Comparison of ENCODE assay signal across 9 cellular contexts in the genomic region with DNA sequence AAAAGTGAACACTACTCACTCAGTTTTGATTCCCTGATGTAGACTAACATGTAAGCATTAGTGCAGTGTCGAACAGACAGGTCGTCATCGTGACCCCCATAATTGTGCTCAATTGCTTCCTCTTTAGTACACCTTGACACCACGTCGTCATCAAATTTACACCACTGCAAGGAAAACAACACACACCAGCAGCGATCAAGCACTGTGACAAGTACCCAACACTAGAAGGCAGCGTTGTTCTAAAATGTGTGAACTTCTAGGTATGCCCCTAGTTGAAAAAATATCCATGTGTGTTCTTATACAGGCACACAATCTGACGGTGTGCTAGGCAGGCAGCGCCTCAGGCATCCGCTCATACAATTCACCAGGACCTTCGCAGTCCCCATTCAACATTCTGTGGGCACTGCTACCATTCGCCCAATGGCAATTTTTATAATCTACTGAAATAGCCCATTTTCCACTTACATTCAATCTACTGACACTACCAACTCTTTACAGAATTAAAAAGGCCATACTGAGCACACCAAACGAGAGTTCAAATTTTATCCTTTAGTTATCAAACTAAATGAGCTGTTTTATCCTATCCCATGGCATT. TPM values are rescaled to one million over a fixed set of nuclear protein-coding genes. Genes with fewer than 3 reads are reported as not detected.
DNase-seq lines count a peak whose midpoint lies in the region; ATAC-seq and TF ChIP-seq lines count a peak whose summit lies in the region.
"Had no signal": no experiment of that assay in that cellular context is flagged by ENCODE, and none has a peak within 500 bp of the region (broad histone marks: within the 10 kb centered on the region; RNA-seq: fewer than 3 reads in every experiment).

No MANE protein-coding gene starts in this region.

- 80 to 86% methylated on average over 13 of the region's 13 CpGs for WGBS in thyroid gland, 2 donors

- no peaks in the 10 kb centered on the region for H3K4me1 ChIP-seq in thyroid gland

- ATAC-seq in esophagus mucosa (peak; percentile 43), HG03442 (IDR thresholded peaks at IDR 0.05; ENCODE audit: unreplicated experiment) (no peak)

- peak; percentile 62 for TF ChIP-seq CTCF in AG10803 (conservative IDR thresholded peaks at IDR 0.05; ENCODE audit: low read length)
- peak; percentile 46 for TF ChIP-seq CTCF in GM13976 (IDR thresholded peaks at IDR 0.05; ENCODE audit: borderline replicate concordance, control extremely low read depth, extremely low read depth, insufficient read depth, missing control alignments)
- TF ChIP-seq CTCF in thyroid gland (IDR thresholded peaks at IDR 0.05) = no peak

- no peak for TF ChIP-seq POLR2A in thyroid gland (IDR thresholded peaks at IDR 0.05)

- DNase-seq in AG10803 (ENCODE audit: low read depth) (peak; percentile 42), GM13976 (ENCODE audit: low spot score) (no peak), NCI-H82 treated with DMSO at 0.1 percent for 48 hours (lab: John Stamatoyannopoulos, UW; ENCODE audit: unreplicated experiment) (peak; percentile 5), NCI-H128 (lab: John Stamatoyannopoulos, UW; ENCODE audit: unreplicated experiment) (no peak), thyroid gland (no peak), anterior cingulate cortex (lab: John Stamatoyannopoulos, UW) (no peak)

- peaks cover 67 to 82% of the 10 kb centered on the region in 2 donors for H3K36me3 ChIP-seq in thyroid gland

- H3K9me3 ChIP-seq in thyroid gland = no peaks in the 10 kb centered on the region

- in situ Hi-C loops in GM13976 (cut with MboI; ENCODE audit: low sequenced_read_pairs, unreplicated experiment) = no loop called here

- H3K4me3 ChIP-seq in AG10803 (ENCODE audit: low read length) (no peak overlapping the region), thyroid gland (replicated peaks in 1 of 3) (no peak overlapping the region)

- H3K27me3 ChIP-seq in thyroid gland = no peaks in the 10 kb centered on the region

- intact Hi-C loops in thyroid gland (cut with DNase I) = no loop called here

- H3K27ac ChIP-seq in thyroid gland = no peak overlapping the region

RNA-seq across cellular contexts. Expression of a gene that starts 23.1 kb away (rescaled TPM):
- not detected for total RNA-seq in esophagus mucosa
- total RNA-seq in thyroid gland = not detected
- total RNA-seq: urinary bladder had no signal

RNA-seq across cellular contexts. Expression of a gene that starts 36.5 kb away (rescaled TPM):
- total RNA-seq in esophagus mucosa (161 TPM), thyroid gland (10 to 100 TPM; 43.4 to 67.5 (median 61.1) TPM)

RNA-seq across cellular contexts. Expression of a gene that starts 58.4 kb away (rescaled TPM):
- total RNA-seq in esophagus mucosa (87.3 TPM), thyroid gland (10 to 100 TPM; 57.9 to 93.6 (median 85.5) TPM)

Comparison
In these comparisons a context has a peak if more than half of its experiments do, and no peak if none do; other contexts are left out.
1. DNase-seq: peak in AG10803 (single experiment) and NCI-H82 treated with DMSO at 0.1 percent for 48 hours (single experiment); none in GM13976 (single experiment), NCI-H128 (single experiment), thyroid gland (0 of 2) and anterior cingulate cortex (0 of 58).
2. CTCF ChIP-seq: peak in AG10803 (single experiment) and GM13976 (single experiment); none in thyroid gland (0 of 6).